Comparison of ENCODE assay signal across 17 cellular contexts in genomic region chr5:13746026-13746425, GRCh38.
DNase-seq lines count a peak whose midpoint lies in the region; ATAC-seq and TF ChIP-seq lines count a peak whose summit lies in the region.
"Had no signal": no experiment of that assay in that cellular context is flagged by ENCODE, and none has a peak within 500 bp of the region (broad histone marks: within the 10 kb centered on the region; RNA-seq: fewer than 3 reads in every experiment).

No MANE protein-coding gene starts in this region.

- H3K36me3 ChIP-seq in GM23248 (ENCODE audit: low read depth) = no peaks in the 10 kb centered on the region
- H3K36me3 ChIP-seq in PC-3 (ENCODE audit: low read depth, low read length) = no peaks in the 10 kb centered on the region
- H3K36me3 ChIP-seq in hepatocyte (replicated peaks; ENCODE audit: insufficient read depth, low read depth) = no peaks in the 10 kb centered on the region
- H3K36me3 ChIP-seq: SJCRH30 had no signal

- H4K20me1 ChIP-seq in GM23248 (ENCODE audit: insufficient read depth) (no peaks in the 10 kb centered on the region), PC-3 (ENCODE audit: low read length) (no peaks in the 10 kb centered on the region), hepatocyte (ENCODE audit: insufficient read depth, poor library complexity, severe bottlenecking) (no peaks in the 10 kb centered on the region)

- no TSS peak for BruUV-seq in PC-3 (replicated peaks; lab: Mats Ljungman, UMichigan)

- CTCF ChIA-PET in PC-3 (lab: Charles Lee) = no interaction called here

- H3K4me3 ChIP-seq in GM23248 = no peak overlapping the region
- H3K4me3 ChIP-seq in PC-3 (ENCODE audit: low read length) = no peak overlapping the region
- H3K4me3 ChIP-seq in hepatocyte = no peak overlapping the region
- H3K4me3 ChIP-seq: SJCRH30 had no signal

- intact Hi-C loops in PC-3 (cut with micrococcal nuclease) = loop anchor here (5.0 kb wide), 2 partner anchors 84 to 139 kb away; no protein-coding TSS in a partner anchor

- H3K9me3 ChIP-seq in GM23248 (ENCODE audit: low read depth) (no peaks in the 10 kb centered on the region), PC-3 (ENCODE audit: low read length) (no peaks in the 10 kb centered on the region), hepatocyte (ENCODE audit: low read depth) (no peaks in the 10 kb centered on the region)
- H3K9me3 ChIP-seq: SJCRH30 had no signal

- TF ChIP-seq CTCF in PC-3 (conservative IDR thresholded peaks at IDR 0.05; ENCODE audit: low read depth, low read length) (no peak), hepatocyte (IDR thresholded peaks at IDR 0.05; ENCODE audit: poor library complexity) (no peak)

- peak; percentile 8 for DNase-seq in GM23248
- peak; percentile 70 for DNase-seq in PC-3
- peak; percentile 24 for DNase-seq in dermis blood vessel endothelial cell
- peak; percentile 4 for DNase-seq in renal cortical epithelial cell (ENCODE audit: low read depth)
- no peak for DNase-seq in activated CD4-positive, CD25-positive, alpha-beta regulatory T cell treated with anti-CD3 and anti-CD28 coated beads, Interleukin-2, amount 50 U/mL, for 72 hours
- no peak for DNase-seq in NCI-H146 treated with DMSO at 0.1 percent for 48 hours (lab: John Stamatoyannopoulos, UW; ENCODE audit: unreplicated experiment)
- DNase-seq in hepatocyte (ENCODE audit: low spot score) = no peak
- DNase-seq: COR-L47; NCI-H1105 treated with DMSO at 0.1 percent for 48 hours; NCI-H187 treated with DMSO at 0.1 percent for 48 hours; NCI-H69; NK-92 treated with Interleukin-12 subunit alpha and Interleukin-12 subunit beta, amount 100 ng/mL, for 24 hours; RPMI8226; SJCRH30 had no signal

- H2AFZ ChIP-seq in GM23248 (no peak overlapping the region), PC-3 (ENCODE audit: low read length) (peak overlapping the region; percentile 12; the same call in 1 of the 2 replicates), hepatocyte (no peak overlapping the region)

- POLR2A ChIA-PET in PC-3 (lab: Charles Lee; ENCODE audit: unreplicated experiment) = no interaction called here

- H3K27me3 ChIP-seq in GM23248 (replicated peaks; ENCODE audit: insufficient read depth) (no peaks in the 10 kb centered on the region), PC-3 (ENCODE audit: low read length) (no peaks in the 10 kb centered on the region), hepatocyte (no peaks in the 10 kb centered on the region)
- H3K27me3 ChIP-seq: SJCRH30 had no signal

- no peak overlapping the region for H3K27ac ChIP-seq in GM23248
- peak overlapping the region; percentile 90 for H3K27ac ChIP-seq in PC-3 (ENCODE audit: low read length)
- H3K27ac ChIP-seq in hepatocyte = no peak overlapping the region
- H3K27ac ChIP-seq: KMS-11, SJCRH30 had no signal

- H3K4me1 ChIP-seq in GM23248 (ENCODE audit: insufficient read depth) (peaks cover 9% of the 10 kb centered on the region; the same call in 1 of the 2 replicates), PC-3 (ENCODE audit: insufficient read depth, low read length) (peaks cover 39% of the 10 kb centered on the region), hepatocyte (ENCODE audit: insufficient read depth) (no peaks in the 10 kb centered on the region)
- H3K4me1 ChIP-seq: SJCRH30 had no signal

- H3K9ac ChIP-seq in GM23248 (no peak overlapping the region), PC-3 (ENCODE audit: low read length) (peak overlapping the region; percentile 69)
- H3K9ac ChIP-seq: KMS-11 had no signal

- in situ Hi-C loops in GM23248 (cut with MboI) = no loop called here

- H3K9me2 ChIP-seq in GM23248 (ENCODE audit: insufficient read depth) (no peaks in the 10 kb centered on the region), PC-3 (replicated peaks; ENCODE audit: low read length) (no peaks in the 10 kb centered on the region), hepatocyte (replicated peaks; ENCODE audit: insufficient read depth) (no peaks in the 10 kb centered on the region)

- H3K79me2 ChIP-seq in GM23248 (ENCODE audit: insufficient read depth) (no peaks in the 10 kb centered on the region), PC-3 (ENCODE audit: low read length) (no peaks in the 10 kb centered on the region), hepatocyte (no peaks in the 10 kb centered on the region)

- peak overlapping the region; percentile 43 for H3K4me2 ChIP-seq in GM23248 (ENCODE audit: unreplicated experiment)
- H3K4me2 ChIP-seq in PC-3 (ENCODE audit: low read length) = peak overlapping the region; percentile 40
- no peak overlapping the region for H3K4me2 ChIP-seq in hepatocyte
- H3K4me2 ChIP-seq: KMS-11 had no signal

- peak; percentile 90 for ATAC-seq in PC-3
- ATAC-seq in GM21825 (IDR thresholded peaks at IDR 0.05; ENCODE audit: unreplicated experiment) = no peak
- ATAC-seq: HCT116 had no signal

- H3F3A ChIP-seq in GM23248 (ENCODE audit: insufficient read depth) (peaks cover 12% of the 10 kb centered on the region; the same call in 1 of the 2 replicates), PC-3 (ENCODE audit: low read length, unreplicated experiment) (peaks cover 7% of the 10 kb centered on the region)

Comparison
In these comparisons a context has a peak if more than half of its experiments do, and no peak if none do; other contexts are left out.
1. DNase-seq: peak in GM23248 (single experiment), PC-3 (single experiment), dermis blood vessel endothelial cell (single experiment) and renal cortical epithelial cell (single experiment); none in activated CD4-positive, CD25-positive, alpha-beta regulatory T cell treated with anti-CD3 and anti-CD28 coated beads, Interleukin-2, amount 50 U/mL, for 72 hours (single experiment), NCI-H146 treated with DMSO at 0.1 percent for 48 hours (single experiment) and hepatocyte (single experiment).